Comparison of ENCODE assay signal across 26 cellular contexts in genomic region chr9:70806872-70807271, GRCh38.
"Had no signal": no experiment of that assay in that cellular context is flagged by ENCODE, and none has a peak within 500 bp of the region (broad histone marks: within the 10 kb centered on the region; RNA-seq: fewer than 3 reads in every experiment).

No MANE protein-coding gene starts in this region.

- DNase-seq: colonic mucosa; cortex of kidney; effector CD8-positive, alpha-beta T cell; effector memory CD8-positive, alpha-beta T cell; endodermal cell; erythroblast; esophagus squamous epithelium; foreskin fibroblast; foreskin melanocyte; gastrocnemius medialis; glutamatergic neuron; head of caudate nucleus; heart right ventricle; hippocampal formation; left cardiac atrium; left lung; left ventricle myocardium superior; lower lobe of right lung; mesenchymal stem cell; mucosa of descending colon; naive B cell had no signal

- FAIRE-seq: endometrium, islet of Langerhans, keratinocyte had no signal

- H3K4me1 ChIP-seq: colonic mucosa, esophagus squamous epithelium, left lung, lower lobe of right lung had no signal

- ATAC-seq: effector memory CD8-positive, alpha-beta T cell; esophagus mucosa; heart right ventricle; left cardiac atrium; left lung; left ventricle myocardium superior; lower lobe of right lung; mucosa of descending colon had no signal

- H3K9me3 ChIP-seq: colonic mucosa, esophagus squamous epithelium, gastrocnemius medialis, heart right ventricle, left lung, lower lobe of right lung, mucosa of descending colon had no signal

- H3K27ac ChIP-seq: colonic mucosa, epithelial cell of prostate, esophagus squamous epithelium, heart right ventricle, left lung, lower lobe of right lung had no signal

- H3K36me3 ChIP-seq: colonic mucosa, esophagus squamous epithelium, gastrocnemius medialis, heart right ventricle, left lung, lower lobe of right lung had no signal

- H3K4me3 ChIP-seq: colonic mucosa, esophagus squamous epithelium, gastrocnemius medialis, heart right ventricle, left lung, lower lobe of right lung, mucosa of descending colon had no signal

- H3K27me3 ChIP-seq: colonic mucosa, esophagus squamous epithelium, gastrocnemius medialis, left lung had no signal
